Comparison of ENCODE assay signal across 11 cellular contexts in genomic region chr12:76762556-76762955, GRCh38. TPM values are rescaled to one million over a fixed set of nuclear protein-coding genes. Genes with fewer than 3 reads are reported as not detected.
A peak's percentile ranks its signal among the peaks of the same experiment; 100 is the strongest.
DNase-seq lines count a peak whose midpoint lies in the region; ATAC-seq and TF ChIP-seq lines count a peak whose summit lies in the region.
"Had no signal": no experiment of that assay in that cellular context is flagged by ENCODE, and none has a peak within 500 bp of the region (broad histone marks: within the 10 kb centered on the region; RNA-seq: fewer than 3 reads in every experiment).

No MANE protein-coding gene starts in this region.

- H3K4me3 Mint-ChIP-seq in activated CD8-positive, alpha-beta memory T cell treated with anti-CD3 and anti-CD28 coated beads, Interleukin-2, amount 10 ng/mL, durations not matched to agents 7 days and 5 days, result peak overlapping the region; percentile 93
- peak overlapping the region; percentile 92 to 98 (median 97) for H3K4me3 Mint-ChIP-seq in T-cell

- POLR2A ChIA-PET in T-cell (lab: Charles Lee), result no interaction called here

- peak overlapping the region; percentile 77 for H3K27ac Mint-ChIP-seq in activated CD8-positive, alpha-beta memory T cell treated with anti-CD3 and anti-CD28 coated beads, Interleukin-2, amount 10 ng/mL, durations not matched to agents 7 days and 5 days
- peak overlapping the region in 1 of 2 donors; percentile 85 for H3K27ac Mint-ChIP-seq in T-cell

- H3K9me3 ChIP-seq in smooth muscle cell (replicated peaks; ENCODE audit: low read depth), result no peaks in the 10 kb centered on the region
- H3K9me3 ChIP-seq: prostate gland had no signal

- H3K36me3 Mint-ChIP-seq in activated CD8-positive, alpha-beta memory T cell treated with anti-CD3 and anti-CD28 coated beads, Interleukin-2, amount 10 ng/mL, durations not matched to agents 7 days and 5 days, result no peaks in the 10 kb centered on the region
- H3K36me3 Mint-ChIP-seq in T-cell, result no peaks in the 10 kb centered on the region

- H3K27me3 ChIP-seq in smooth muscle cell (ENCODE audit: low read depth), result no peaks in the 10 kb centered on the region

- H2AFZ ChIP-seq in smooth muscle cell (ENCODE audit: low read depth), result no peak overlapping the region

- H3K4me2 ChIP-seq in smooth muscle cell, result peak overlapping the region; percentile 96

- H3K27me3 Mint-ChIP-seq in activated CD8-positive, alpha-beta memory T cell treated with anti-CD3 and anti-CD28 coated beads, Interleukin-2, amount 10 ng/mL, durations not matched to agents 7 days and 5 days, result peaks cover 7% of the 10 kb centered on the region
- H3K27me3 Mint-ChIP-seq in T-cell, result no peaks in the 10 kb centered on the region

- H3K79me2 ChIP-seq in smooth muscle cell (ENCODE audit: low read depth), result peaks cover 32% of the 10 kb centered on the region

- H3F3A ChIP-seq in smooth muscle cell (ENCODE audit: low read depth), result peaks cover 17% of the 10 kb centered on the region

- no peak for ATAC-seq in activated CD8-positive, alpha-beta memory T cell treated with anti-CD3 and anti-CD28 coated beads, Interleukin-2, amount 10 ng/mL, durations not matched to agents 7 days and 5 days
- ATAC-seq in T-cell (replicated peaks in 1 of 4) (no peak), HG03039 (IDR thresholded peaks at IDR 0.05; ENCODE audit: unreplicated experiment) (no peak), HG02623 (IDR thresholded peaks at IDR 0.05; ENCODE audit: unreplicated experiment) (no peak)
- ATAC-seq: esophagus mucosa had no signal

- CTCF ChIA-PET in activated CD8-positive, alpha-beta memory T cell treated with anti-CD3 and anti-CD28 coated beads, Interleukin-2, amount 10 ng/mL, durations not matched to agents 7 days and 5 days (lab: Charles Lee), result interaction anchor here (0.7 to 1.7 kb wide), 3 partner anchors 28 to 141 kb away, joined by 3 to 6 read pairs (median 4); no protein-coding TSS in a partner anchor
- CTCF ChIA-PET in T-cell (lab: Charles Lee), result no interaction called here

- no peaks in the 10 kb centered on the region for H3K4me1 ChIP-seq in smooth muscle cell (ENCODE audit: low read depth)
- H3K4me1 ChIP-seq: prostate gland had no signal

- H3K36me3 ChIP-seq in smooth muscle cell (ENCODE audit: low read depth), result no peaks in the 10 kb centered on the region
- H3K36me3 ChIP-seq: prostate gland had no signal

- H3K4me1 Mint-ChIP-seq in activated CD8-positive, alpha-beta memory T cell treated with anti-CD3 and anti-CD28 coated beads, Interleukin-2, amount 10 ng/mL, durations not matched to agents 7 days and 5 days, result peaks cover 26% of the 10 kb centered on the region
- H3K4me1 Mint-ChIP-seq in T-cell, result peaks cover 34 to 39% (median 37%) of the 10 kb centered on the region in 3 donors

- H3K4me3 ChIP-seq in smooth muscle cell, result peak overlapping the region; percentile 93

- H3K9me3 Mint-ChIP-seq in activated CD8-positive, alpha-beta memory T cell treated with anti-CD3 and anti-CD28 coated beads, Interleukin-2, amount 10 ng/mL, durations not matched to agents 7 days and 5 days (ENCODE audit: low read depth), result no peaks in the 10 kb centered on the region
- no peaks in the 10 kb centered on the region for H3K9me3 Mint-ChIP-seq in T-cell

- no peak for TF ChIP-seq CTCF in smooth muscle cell (IDR thresholded peaks at IDR 0.05; ENCODE audit: borderline replicate concordance, insufficient read depth, poor library complexity, severe bottlenecking)

- peaks cover 23% of the 10 kb centered on the region for H4K20me1 ChIP-seq in smooth muscle cell (ENCODE audit: low read depth)

- no peak for DNase-seq in activated CD8-positive, alpha-beta memory T cell treated with anti-CD3 and anti-CD28 coated beads, Interleukin-2, amount 10 ng/mL, durations not matched to agents 7 days and 5 days
- DNase-seq in activated CD8-positive, alpha-beta memory T cell treated with anti-CD3 and anti-CD28 coated beads, Interleukin-2, amount 50 U/mL, for 48 hours, result no peak
- no peak for DNase-seq in T-cell
- peak; percentile 79 for DNase-seq in iPS DF 19.7 (ENCODE audit: low read depth, low spot score)
- no peak for DNase-seq in smooth muscle cell (lab: John Stamatoyannopoulos, UW; ENCODE audit: unreplicated experiment)
- no peak for DNase-seq in NCI-H69 (lab: John Stamatoyannopoulos, UW)
- DNase-seq: NCI-H446 treated with DMSO at 0.1 percent for 48 hours had no signal

- 11% methylated on average over 8 of the region's 8 CpGs for WGBS in smooth muscle cell (ENCODE audit: low lambda C conversion rate)

- peak overlapping the region; percentile 98 for H3K27ac ChIP-seq in smooth muscle cell (ENCODE audit: low read depth)

- H3K9ac ChIP-seq in smooth muscle cell (ENCODE audit: low read depth), result peak overlapping the region; percentile 8

RNA-seq across cellular contexts. Expression of gene ZDHHC17, which starts 1.4 kb away (rescaled TPM):
- total RNA-seq in activated CD8-positive, alpha-beta memory T cell treated with anti-CD3 and anti-CD28 coated beads, Interleukin-2, amount 10 ng/mL, durations not matched to agents 7 days and 5 days, result 10 to 100 TPM; 19.9 to 25.9 TPM
- total RNA-seq in T-cell, result 10 to 100 TPM; 39.8 to 58.9 (median 42.9) TPM
- 34.8 and 41.0 TPM in 2 replicates for total RNA-seq in smooth muscle cell
- 12.2 and 12.8 TPM in 2 replicates for polyA plus RNA-seq in smooth muscle cell
